ENCODE assay signal across 1 cellular context in the genomic region with DNA sequence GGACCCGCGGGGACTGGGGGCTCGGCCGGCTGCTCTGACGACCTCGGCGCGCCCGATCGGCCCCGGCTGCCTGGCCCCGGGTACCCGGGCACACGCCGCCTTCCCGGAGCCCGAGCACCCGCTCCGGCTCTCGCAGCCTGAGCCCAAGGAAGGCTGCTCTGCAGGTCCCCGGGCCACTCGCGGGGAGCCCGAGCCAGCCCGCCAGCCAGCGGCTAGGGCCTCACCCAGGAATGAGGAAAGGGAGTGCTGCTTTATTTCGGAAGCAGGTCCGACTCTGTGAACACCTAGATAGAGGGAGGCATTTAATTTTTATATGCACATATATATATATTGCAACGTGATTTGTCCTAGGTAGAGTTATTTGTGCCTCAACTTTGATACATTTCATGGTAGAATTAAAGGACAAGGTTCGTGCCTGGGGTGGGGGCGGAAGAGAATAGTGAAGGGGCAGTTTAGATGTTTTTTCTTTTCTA.
TF ChIP-seq lines count a peak whose summit lies in the region.

No MANE protein-coding gene starts in this region.

TF ChIP-seq in H1, 55 proteins besides CTCF, POLR2A, EP300 and RAD21:
- no peak for TF ChIP-seq JUND (IDR thresholded peaks at IDR 0.05; ENCODE audit: low read length)
- peak; percentile 89 for TF ChIP-seq EZH2 (IDR thresholded peaks at IDR 0.05; ENCODE audit: low read depth, low read length, severe bottlenecking)
- peak; percentile 91 for TF ChIP-seq RNF2 (IDR thresholded peaks at IDR 0.05; ENCODE audit: borderline replicate concordance, low read depth, low read length, missing control alignments, poor library complexity, severe bottlenecking)
- TF ChIP-seq SUZ12 (IDR thresholded peaks at IDR 0.05; ENCODE audit: low read length), result peak; percentile 79
